ENCODE assay signal across 25 cellular contexts in the genomic region with DNA sequence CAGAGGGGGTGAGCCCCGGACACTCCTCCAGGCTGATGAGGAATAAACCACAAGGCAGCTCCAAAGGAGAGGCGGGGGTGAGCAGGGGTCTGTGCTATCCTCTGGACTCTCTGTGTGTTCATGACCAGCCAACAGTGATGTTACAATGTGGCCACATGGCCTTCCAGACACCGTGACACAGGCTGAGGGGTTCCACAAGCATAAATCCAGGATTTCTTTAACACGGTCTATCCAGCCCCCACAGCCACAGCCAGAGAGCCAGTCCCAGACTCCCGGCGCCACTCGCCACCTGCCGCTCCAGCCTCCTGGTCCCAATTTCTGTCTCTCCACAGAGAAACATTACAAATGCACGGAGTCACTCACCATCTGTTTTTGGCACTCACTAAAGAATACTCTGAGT. TPM values are rescaled to one million over a fixed set of nuclear protein-coding genes. Genes with fewer than 3 reads are reported as not detected.
DNase-seq lines count a peak whose midpoint lies in the region; TF ChIP-seq lines count a peak whose summit lies in the region.
"Had no signal": no experiment of that assay in that cellular context is flagged by ENCODE, and none has a peak within 500 bp of the region (broad histone marks: within the 10 kb centered on the region; RNA-seq: fewer than 3 reads in every experiment).

No MANE protein-coding gene starts in this region.

- H3K4me1 Mint-ChIP-seq in endothelial cell (ENCODE audit: unreplicated experiment) = peaks cover 30% of the 10 kb centered on the region

- H3K36me3 Mint-ChIP-seq in endothelial cell (ENCODE audit: low read depth, unreplicated experiment) = peaks cover 22% of the 10 kb centered on the region

- no peak overlapping the region for H3K4me3 Mint-ChIP-seq in endothelial cell (ENCODE audit: unreplicated experiment)
- H3K4me3 Mint-ChIP-seq: activated naive CD8-positive, alpha-beta T cell treated with anti-CD3 and anti-CD28 coated beads, Interleukin-2, amount 10 ng/mL, durations not matched to agents 7 days and 5 days; HFFc6; memory B cell; stimulated activated naive CD8-positive, alpha-beta T cell treated with anti-CD3 and anti-CD28 coated beads, Interleukin-15, Interleukin-2, amounts not matched to agents 100 ng/mL and 50 ng/mL, for 24 hours; T-helper 2 cell treated with Interferon-gamma antibody and Interleukin-4, amounts not matched to agents 5 μg/mL and 100 μg/mL, for 36 hours had no signal

- TF ChIP-seq CTCF in endothelial cell (IDR thresholded peaks at IDR 0.05; ENCODE audit: unreplicated experiment) = no peak

- DNase-seq in DMS 273 treated with DMSO at 0.1 percent for 48 hours (lab: John Stamatoyannopoulos, UW) (peak; percentile 94), NCI-H446 (lab: John Stamatoyannopoulos, UW) (peak; percentile 81 to 88), endothelial cell (ENCODE audit: low spot score) (no peak), posterior vena cava (ENCODE audit: low spot score) (peak; percentile 46), NOMO-1 treated with dmso at 0.1 percent for 144 hours (lab: John Stamatoyannopoulos, UW; ENCODE audit: unreplicated experiment) (no peak), SW 1271 (lab: John Stamatoyannopoulos, UW) (no peak), OCI-M2 (lab: John Stamatoyannopoulos, UW; ENCODE audit: unreplicated experiment) (no peak)
- no peak for DNase-seq in stimulated activated CD4-positive, alpha-beta T cell treated with anti-CD3 and anti-CD28 coated beads, Interleukin-4, amount 100 ng/mL, for 24 hours
- DNase-seq: activated CD4-positive, alpha-beta T cell treated with anti-CD3 and anti-CD28 coated beads, Interleukin-2, amount 50 U/mL, for 48 hours; activated CD4-positive, CD25-positive, alpha-beta regulatory T cell; activated naive CD8-positive, alpha-beta T cell treated with anti-CD3 and anti-CD28 coated beads, Interleukin-2, amount 10 ng/mL, durations not matched to agents 7 days and 5 days; cerebellar nuclear complex; GM23248; heart right ventricle; HFFc6; left colon; MG63; NCI-H1436; NCI-H69; RPMI8226 had no signal

- H3K9me3 Mint-ChIP-seq in endothelial cell (ENCODE audit: unreplicated experiment) = no peaks in the 10 kb centered on the region
- H3K9me3 Mint-ChIP-seq: activated naive CD8-positive, alpha-beta T cell treated with anti-CD3 and anti-CD28 coated beads, Interleukin-2, amount 10 ng/mL, durations not matched to agents 7 days and 5 days; activated T-helper 2 cell treated with anti-CD3 and anti-CD28 coated beads, Interferon-gamma antibody, Interleukin-2, Interleukin-4, amounts not matched to agents 10 μg/mL and 5 μg/mL and 100 μg/mL, durations not matched to agents 14 hours and 24 hours and 36 hours; HFFc6; memory B cell; stimulated activated naive CD8-positive, alpha-beta T cell treated with anti-CD3 and anti-CD28 coated beads, Interleukin-15, Interleukin-2, amounts not matched to agents 100 ng/mL and 50 ng/mL, for 24 hours; T-helper 2 cell treated with Interferon-gamma antibody and Interleukin-4, amounts not matched to agents 5 μg/mL and 100 μg/mL, for 36 hours had no signal

- intact Hi-C loops in posterior vena cava (cut with DNase I) = no loop called here

- peaks cover 15% of the 10 kb centered on the region for H3K27me3 Mint-ChIP-seq in endothelial cell (ENCODE audit: unreplicated experiment)
- H3K27me3 Mint-ChIP-seq: activated naive CD8-positive, alpha-beta T cell treated with anti-CD3 and anti-CD28 coated beads, Interleukin-2, amount 10 ng/mL, durations not matched to agents 7 days and 5 days; memory B cell; stimulated activated naive CD8-positive, alpha-beta T cell treated with anti-CD3 and anti-CD28 coated beads, Interleukin-15, Interleukin-2, amounts not matched to agents 100 ng/mL and 50 ng/mL, for 24 hours had no signal

- peak overlapping the region; percentile 8 for H3K27ac Mint-ChIP-seq in endothelial cell (ENCODE audit: unreplicated experiment)
- H3K27ac Mint-ChIP-seq: activated naive CD8-positive, alpha-beta T cell treated with anti-CD3 and anti-CD28 coated beads, Interleukin-2, amount 10 ng/mL, durations not matched to agents 7 days and 5 days; activated T-helper 2 cell treated with anti-CD3 and anti-CD28 coated beads, Interferon-gamma antibody, Interleukin-2, Interleukin-4, amounts not matched to agents 10 μg/mL and 5 μg/mL and 100 μg/mL, durations not matched to agents 14 hours and 24 hours and 36 hours; CD14-positive monocyte; HFFc6; memory B cell; stimulated activated naive CD8-positive, alpha-beta T cell treated with anti-CD3 and anti-CD28 coated beads, Interleukin-15, Interleukin-2, amounts not matched to agents 100 ng/mL and 50 ng/mL, for 24 hours; T-helper 2 cell treated with Interferon-gamma antibody and Interleukin-4, amounts not matched to agents 5 μg/mL and 100 μg/mL, for 36 hours had no signal

RNA-seq across cellular contexts. Expression of a gene that starts 24.4 kb away (rescaled TPM):
- total RNA-seq in endothelial cell (ENCODE audit: unreplicated experiment) (25.0 TPM), posterior vena cava (10 to 100 TPM; 11.3 to 15.7 TPM)

Comparison
In these comparisons a context has a peak if more than half of its experiments do, and no peak if none do; other contexts are left out.
1. DNase-seq: peak in DMS 273 treated with DMSO at 0.1 percent for 48 hours (single experiment), NCI-H446 (2 of 2) and posterior vena cava (single experiment); none in endothelial cell (single experiment), stimulated activated CD4-positive, alpha-beta T cell treated with anti-CD3 and anti-CD28 coated beads, Interleukin-4, amount 100 ng/mL, for 24 hours (single experiment), NOMO-1 treated with dmso at 0.1 percent for 144 hours (single experiment), SW 1271 (0 of 2) and OCI-M2 (single experiment).